In genomic region chr1:36182734-36183133, GRCh38 we compare ENCODE assay signal across 11 cellular contexts. TPM values are rescaled to one million over a fixed set of nuclear protein-coding genes. Genes with fewer than 3 reads are reported as not detected.
A peak's percentile ranks its signal among the peaks of the same experiment; 100 is the strongest.
DNase-seq lines count a peak whose midpoint lies in the region; ATAC-seq and TF ChIP-seq lines count a peak whose summit lies in the region.
"Had no signal": no experiment of that assay in that cellular context is flagged by ENCODE, and none has a peak within 500 bp of the region (broad histone marks: within the 10 kb centered on the region; RNA-seq: fewer than 3 reads in every experiment).

No MANE protein-coding gene starts in this region.

- H3K36me3 Mint-ChIP-seq in activated CD8-positive, alpha-beta T cell treated with anti-CD3 and anti-CD28 coated beads for 36 hours (ENCODE audit: low read depth), result peaks cover 20% of the 10 kb centered on the region
- H3K36me3 Mint-ChIP-seq in activated CD8-positive, alpha-beta T cell treated with anti-CD3 and anti-CD28 coated beads, Interleukin-2, amount 10 ng/mL, durations not matched to agents 7 days and 5 days (ENCODE audit: low read depth), result peaks cover 27% of the 10 kb centered on the region
- H3K36me3 Mint-ChIP-seq in stimulated activated naive B cell treated with anti-CD40 and anti-IgM and Interleukin-4, amounts not matched to agents 10 μg/mL and 1 μg/mL and 100 μg/mL, for 72 hours, result peaks cover 29 to 38% of the 10 kb centered on the region in 2 donors

- H3K27me3 ChIP-seq in esophagus (ENCODE audit: control insufficient read depth in 1 of 2, insufficient read depth in 2 of 2, low read length in 2 of 2), result no peaks in the 10 kb centered on the region

- peaks cover 0 to 4% of the 10 kb centered on the region in 2 donors for H3K4me1 ChIP-seq in esophagus (ENCODE audit: control insufficient read depth in 2 of 2, insufficient read depth in 2 of 2, low read length in 1 of 2)

- peak overlapping the region; percentile 27 for H3K27ac Mint-ChIP-seq in activated CD8-positive, alpha-beta T cell treated with anti-CD3 and anti-CD28 coated beads for 36 hours
- H3K27ac Mint-ChIP-seq in activated CD8-positive, alpha-beta T cell treated with anti-CD3 and anti-CD28 coated beads, Interleukin-2, amount 10 ng/mL, durations not matched to agents 7 days and 5 days, result no peak overlapping the region
- H3K27ac Mint-ChIP-seq in stimulated activated naive B cell treated with anti-CD40 and anti-IgM and Interleukin-4, amounts not matched to agents 10 μg/mL and 1 μg/mL and 100 μg/mL, for 72 hours, result peak overlapping the region; percentile 65

- H3K9me3 Mint-ChIP-seq in activated CD8-positive, alpha-beta T cell treated with anti-CD3 and anti-CD28 coated beads for 36 hours, result no peaks in the 10 kb centered on the region
- no peaks in the 10 kb centered on the region for H3K9me3 Mint-ChIP-seq in activated CD8-positive, alpha-beta T cell treated with anti-CD3 and anti-CD28 coated beads, Interleukin-2, amount 10 ng/mL, durations not matched to agents 7 days and 5 days (ENCODE audit: insufficient read depth)
- H3K9me3 Mint-ChIP-seq in stimulated activated naive B cell treated with anti-CD40 and anti-IgM and Interleukin-4, amounts not matched to agents 10 μg/mL and 1 μg/mL and 100 μg/mL, for 72 hours, result no peaks in the 10 kb centered on the region

- peak; percentile 31 for ATAC-seq in activated CD8-positive, alpha-beta T cell treated with anti-CD3 and anti-CD28 coated beads for 36 hours
- ATAC-seq in activated CD8-positive, alpha-beta T cell treated with anti-CD3 and anti-CD28 coated beads, Interleukin-2, amount 10 ng/mL, durations not matched to agents 7 days and 5 days, result no peak
- no peak for ATAC-seq in stimulated activated naive B cell treated with anti-CD40 and anti-IgM and Interleukin-4, amounts not matched to agents 10 μg/mL and 1 μg/mL and 100 μg/mL, for 72 hours (replicated peaks)
- no peak for ATAC-seq in HG02884 (IDR thresholded peaks at IDR 0.05; ENCODE audit: unreplicated experiment)

- POLR2A ChIA-PET in activated CD8-positive, alpha-beta T cell treated with anti-CD3 and anti-CD28 coated beads for 36 hours (lab: Charles Lee), result interaction anchor here (0.6 to 2.6 kb wide), 8 partner anchors 11 to 42 kb away, joined by 3 to 13 read pairs (median 4); partner anchors contain the start of genes THRAP3 and TRAPPC3
- POLR2A ChIA-PET in activated CD8-positive, alpha-beta T cell treated with anti-CD3 and anti-CD28 coated beads, Interleukin-2, amount 10 ng/mL, durations not matched to agents 7 days and 5 days (lab: Charles Lee), result interaction anchor here (1.7 kb wide), 1 partner anchor 21 kb away, joined by 18 read pairs; no protein-coding TSS in a partner anchor

- 74% methylated on average over 2 of the region's 2 CpGs for WGBS in esophagus, 2 donors

- no peak overlapping the region for H3K4me3 Mint-ChIP-seq in activated CD8-positive, alpha-beta T cell treated with anti-CD3 and anti-CD28 coated beads for 36 hours
- no peak overlapping the region for H3K4me3 Mint-ChIP-seq in activated CD8-positive, alpha-beta T cell treated with anti-CD3 and anti-CD28 coated beads, Interleukin-2, amount 10 ng/mL, durations not matched to agents 7 days and 5 days
- no peak overlapping the region for H3K4me3 Mint-ChIP-seq in stimulated activated naive B cell treated with anti-CD40 and anti-IgM and Interleukin-4, amounts not matched to agents 10 μg/mL and 1 μg/mL and 100 μg/mL, for 72 hours

- no peaks in the 10 kb centered on the region for H3K9me3 ChIP-seq in esophagus (ENCODE audit: control insufficient read depth in 2 of 2, insufficient read depth in 1 of 2, low read depth in 1 of 2, low read length in 1 of 2)

- peak overlapping the region; percentile 22 to 34 for H3K27ac ChIP-seq in esophagus (ENCODE audit: low read depth in 2 of 2, low read length in 1 of 2)

- H3K4me1 Mint-ChIP-seq in activated CD8-positive, alpha-beta T cell treated with anti-CD3 and anti-CD28 coated beads for 36 hours (ENCODE audit: low read depth), result no peaks in the 10 kb centered on the region
- no peaks in the 10 kb centered on the region for H3K4me1 Mint-ChIP-seq in activated CD8-positive, alpha-beta T cell treated with anti-CD3 and anti-CD28 coated beads, Interleukin-2, amount 10 ng/mL, durations not matched to agents 7 days and 5 days (ENCODE audit: low read depth)
- H3K4me1 Mint-ChIP-seq in stimulated activated naive B cell treated with anti-CD40 and anti-IgM and Interleukin-4, amounts not matched to agents 10 μg/mL and 1 μg/mL and 100 μg/mL, for 72 hours, result peaks cover 0 to 3% of the 10 kb centered on the region in 2 donors

- peaks cover 22 to 30% of the 10 kb centered on the region in 2 donors for H3K36me3 ChIP-seq in esophagus (ENCODE audit: control insufficient read depth in 2 of 2, insufficient read depth in 2 of 2, low read length in 1 of 2)

- H3K4me3 ChIP-seq in esophagus (ENCODE audit: low read depth in 1 of 2, low read length in 2 of 2), result no peak overlapping the region

- H3K27me3 Mint-ChIP-seq in activated CD8-positive, alpha-beta T cell treated with anti-CD3 and anti-CD28 coated beads for 36 hours, result no peaks in the 10 kb centered on the region
- H3K27me3 Mint-ChIP-seq in activated CD8-positive, alpha-beta T cell treated with anti-CD3 and anti-CD28 coated beads, Interleukin-2, amount 10 ng/mL, durations not matched to agents 7 days and 5 days (ENCODE audit: low read depth), result no peaks in the 10 kb centered on the region
- H3K27me3 Mint-ChIP-seq in stimulated activated naive B cell treated with anti-CD40 and anti-IgM and Interleukin-4, amounts not matched to agents 10 μg/mL and 1 μg/mL and 100 μg/mL, for 72 hours, result no peaks in the 10 kb centered on the region

- DNase-seq in activated CD8-positive, alpha-beta T cell treated with anti-CD3 and anti-CD28 coated beads for 36 hours, result no peak
- no peak for DNase-seq in activated CD8-positive, alpha-beta T cell treated with anti-CD3 and anti-CD28 coated beads, Interleukin-2, amount 10 ng/mL, durations not matched to agents 7 days and 5 days
- DNase-seq in NCI-H510A (lab: John Stamatoyannopoulos, UW), result peak; percentile 43
- no peak for DNase-seq in stimulated activated naive B cell treated with anti-CD40 and anti-IgM and Interleukin-4, amounts not matched to agents 10 μg/mL and 1 μg/mL and 100 μg/mL, for 72 hours
- no peak for DNase-seq in kidney glomerular epithelial cell (lab: John Stamatoyannopoulos, UW)
- no peak for DNase-seq in NCI-H446 treated with DMSO at 0.1 percent for 48 hours (lab: John Stamatoyannopoulos, UW)
- DNase-seq: activated CD4-positive, alpha-beta T cell treated with anti-CD3 and anti-CD28 coated beads for 1 hour; NCI-H1694 treated with DMSO at 0.1 percent for 48 hours; SHP77 had no signal

- intact Hi-C loops in activated CD8-positive, alpha-beta T cell treated with anti-CD3 and anti-CD28 coated beads for 36 hours (cut with micrococcal nuclease), result no loop called here

- CTCF ChIA-PET in activated CD8-positive, alpha-beta T cell treated with anti-CD3 and anti-CD28 coated beads for 36 hours (lab: Charles Lee), result interaction anchor here (1.1 to 1.7 kb wide), 4 partner anchors 10 to 103 kb away, joined by 3 to 17 read pairs (median 6); partner anchors contain the start of gene TRAPPC3
- CTCF ChIA-PET in activated CD8-positive, alpha-beta T cell treated with anti-CD3 and anti-CD28 coated beads, Interleukin-2, amount 10 ng/mL, durations not matched to agents 7 days and 5 days (lab: Charles Lee), result interaction anchor here (1.0 to 8.5 kb wide), 7 partner anchors 12 to 103 kb away, joined by 3 to 209 read pairs (median 6); partner anchors contain the start of gene TRAPPC3

- TF ChIP-seq CTCF in activated CD8-positive, alpha-beta T cell treated with anti-CD3 and anti-CD28 coated beads for 36 hours (IDR thresholded peaks at IDR 0.05), result no peak

RNA-seq across cellular contexts. Expression of gene MAP7D1, which starts 26.8 kb away (rescaled TPM):
- 100 to 1,000 TPM; 125 to 129 TPM for total RNA-seq in activated CD8-positive, alpha-beta T cell treated with anti-CD3 and anti-CD28 coated beads for 36 hours
- 100 to 1,000 TPM; 235 to 245 TPM for total RNA-seq in activated CD8-positive, alpha-beta T cell treated with anti-CD3 and anti-CD28 coated beads, Interleukin-2, amount 10 ng/mL, durations not matched to agents 7 days and 5 days
- 10 to 100 TPM; 33.1 to 55.3 TPM for polyA plus RNA-seq in esophagus

RNA-seq across cellular contexts. Expression of gene TRAPPC3, which starts 33.4 kb away (rescaled TPM):
- total RNA-seq in activated CD8-positive, alpha-beta T cell treated with anti-CD3 and anti-CD28 coated beads for 36 hours, result 10 to 100 TPM; 47.9 to 48.4 TPM
- total RNA-seq in activated CD8-positive, alpha-beta T cell treated with anti-CD3 and anti-CD28 coated beads, Interleukin-2, amount 10 ng/mL, durations not matched to agents 7 days and 5 days, result 10 to 100 TPM; 55.6 to 56.4 TPM
- 10 to 100 TPM; 38.2 to 77.1 TPM for polyA plus RNA-seq in esophagus

RNA-seq across cellular contexts. Expression of gene THRAP3, which starts 41.5 kb away (rescaled TPM):
- total RNA-seq in activated CD8-positive, alpha-beta T cell treated with anti-CD3 and anti-CD28 coated beads for 36 hours, result 100 to 1,000 TPM; 119 to 121 TPM
- total RNA-seq in activated CD8-positive, alpha-beta T cell treated with anti-CD3 and anti-CD28 coated beads, Interleukin-2, amount 10 ng/mL, durations not matched to agents 7 days and 5 days, result 100 to 1,000 TPM; 136 to 140 TPM
- 10 to 100 TPM; 19.5 to 30.8 TPM for polyA plus RNA-seq in esophagus

RNA-seq across cellular contexts. Expression of gene COL8A2, which starts 57.7 kb away (rescaled TPM):
- under 1 TPM; 0.83 to 0.85 TPM for total RNA-seq in activated CD8-positive, alpha-beta T cell treated with anti-CD3 and anti-CD28 coated beads for 36 hours
- under 1 TPM in 1 of 2 experiments, not detected in 1; 0.08 TPM for total RNA-seq in activated CD8-positive, alpha-beta T cell treated with anti-CD3 and anti-CD28 coated beads, Interleukin-2, amount 10 ng/mL, durations not matched to agents 7 days and 5 days
- polyA plus RNA-seq in esophagus, result 1 to 10 TPM; 2.0 to 2.9 TPM
